ENCODE assay signal across 8 cellular contexts in genomic region chr17:79843917-79844815, GRCh38. TPM values are rescaled to one million over a fixed set of nuclear protein-coding genes. Genes with fewer than 3 reads are reported as not detected.
DNase-seq lines count a peak whose midpoint lies in the region; ATAC-seq and TF ChIP-seq lines count a peak whose summit lies in the region.

No MANE protein-coding gene starts in this region.

- TF ChIP-seq CTCF in CD4-positive, alpha-beta T cell (IDR thresholded peaks at IDR 0.05): no peak
- no peak for TF ChIP-seq CTCF in IMR-90 (conservative IDR thresholded peaks at IDR 0.05; ENCODE audit: low read depth, low read length)

- no peaks in the 10 kb centered on the region for H3K79me1 ChIP-seq in IMR-90 (ENCODE audit: low read depth in 1 of 2, low read length in 2 of 2)

- TF ChIP-seq POLR2A in IMR-90 (IDR thresholded peaks at IDR 0.05; ENCODE audit: low read depth, low read length): no peak

- no TSS peak for BruUV-seq in IMR-90 (replicated peaks; lab: Mats Ljungman, UMichigan)

- no peaks in the 10 kb centered on the region for H3K36me3 ChIP-seq in IMR-90 (ENCODE audit: control insufficient read depth, insufficient read depth, low read length)

- H3K23ac ChIP-seq in IMR-90 (ENCODE audit: low read depth, low read length): peak overlapping the region; percentile 68

- peak; percentile 1 for ATAC-seq in CD4-positive, alpha-beta T cell (ENCODE audit: poor library complexity)
- ATAC-seq in IMR-90 (ENCODE audit: low read depth): peak; percentile 57
- ATAC-seq in activated naive CD8-positive, alpha-beta T cell treated with anti-CD3 and anti-CD28 coated beads, Interleukin-2, amount 50 U/mL, for 24 hours: no peak
- peak; percentile 73 to 75 for ATAC-seq in right cardiac atrium
- ATAC-seq in GM19023 (IDR thresholded peaks at IDR 0.05; ENCODE audit: unreplicated experiment): no peak

- H3K14ac ChIP-seq in IMR-90 (replicated peaks; ENCODE audit: low read depth, low read length): no peak overlapping the region; the same call in 1 of the 2 replicates

- H2AK5ac ChIP-seq in IMR-90 (ENCODE audit: low read depth, low read length): no peak overlapping the region; the same call in 1 of the 2 replicates

- H3K27me3 ChIP-seq in CD4-positive, alpha-beta T cell (ENCODE audit: control insufficient read depth, insufficient read depth, low read length): peaks cover 47% of the 10 kb centered on the region
- H3K27me3 ChIP-seq in IMR-90 (ENCODE audit: control insufficient read depth, insufficient read depth, low read length) (peaks cover 40% of the 10 kb centered on the region), right cardiac atrium (ENCODE audit: control insufficient read depth, insufficient read depth) (no peaks in the 10 kb centered on the region)

- no peaks in the 10 kb centered on the region for H3K9me3 Mint-ChIP-seq in CD4-positive, alpha-beta T cell
- H3K9me3 Mint-ChIP-seq in activated naive CD8-positive, alpha-beta T cell treated with anti-CD3 and anti-CD28 coated beads, Interleukin-2, amount 50 U/mL, for 24 hours: no peaks in the 10 kb centered on the region

- CTCF ChIA-PET in CD4-positive, alpha-beta T cell (lab: Charles Lee): interaction anchor here (0.5 to 1.5 kb wide), 11 partner anchors 8 to 110 kb away, joined by 3 to 7 read pairs (median 4); partner anchors contain the start of gene CBX8
- CTCF ChIA-PET in IMR-90 (lab: Yijun Ruan, JAX): interaction anchor here (1.2 kb wide), 2 partner anchors 9 to 164 kb away, joined by 3 to 4 read pairs; no protein-coding TSS in a partner anchor

- no peak for TF ChIP-seq RAD21 in IMR-90 (IDR thresholded peaks at IDR 0.05; ENCODE audit: low read length)

- H3K4me1 ChIP-seq in IMR-90 (ENCODE audit: control insufficient read depth, insufficient read depth, low read length): peaks cover 10% of the 10 kb centered on the region
- H3K4me1 ChIP-seq in right cardiac atrium (ENCODE audit: control insufficient read depth, insufficient read depth, low read length): peaks cover 2% of the 10 kb centered on the region

- peak overlapping the region; percentile 96 to 97 for H4K8ac ChIP-seq in IMR-90 (ENCODE audit: low read depth in 2 of 2, low read length in 2 of 2)

- H2BK20ac ChIP-seq in IMR-90 (ENCODE audit: low read depth, low read length): no peak overlapping the region

- H3K9me3 ChIP-seq in CD4-positive, alpha-beta T cell (ENCODE audit: control insufficient read depth, low read length): no peaks in the 10 kb centered on the region
- H3K9me3 ChIP-seq in IMR-90 (ENCODE audit: control insufficient read depth, insufficient read depth, low read length) (peaks cover 6% of the 10 kb centered on the region; the same call in 1 of the 2 replicates), right cardiac atrium (ENCODE audit: control insufficient read depth, low read length) (no peaks in the 10 kb centered on the region)

- H3K4ac ChIP-seq in IMR-90 (ENCODE audit: low read depth, low read length): peak overlapping the region; percentile 80; the same call in 1 of the 2 replicates

- H3K9me1 ChIP-seq in IMR-90 (ENCODE audit: insufficient read depth, low read length): no peaks in the 10 kb centered on the region

- H3K4me2 ChIP-seq in IMR-90 (ENCODE audit: low read depth, low read length): peak overlapping the region; percentile 89

- H3K4me3 ChIP-seq in IMR-90 (ENCODE audit: insufficient read depth, low read depth, low read length): peak overlapping the region; percentile 46
- peak overlapping the region; percentile 69 for H3K4me3 ChIP-seq in right cardiac atrium (ENCODE audit: low read length)

- WGBS in IMR-90 (ENCODE audit: extremely low coverage in 2 of 2, insufficient read length in 1 of 2), 2 experiments: 6% methylated on average over 8 of the region's 84 CpGs; no CpG with 5 or more reads in 1 of the 2 experiments
- WGBS in right cardiac atrium: under 1% methylated on average over 84 of the region's 84 CpGs

- H2BK15ac ChIP-seq in IMR-90 (ENCODE audit: low read depth, low read length): peak overlapping the region; percentile 59; the same call in 1 of the 3 replicates

- peak overlapping the region; percentile 68 for H3K4me3 Mint-ChIP-seq in CD4-positive, alpha-beta T cell
- H3K4me3 Mint-ChIP-seq in activated naive CD8-positive, alpha-beta T cell treated with anti-CD3 and anti-CD28 coated beads, Interleukin-2, amount 50 U/mL, for 24 hours: peak overlapping the region; percentile 62

- H4K20me1 ChIP-seq in IMR-90 (ENCODE audit: insufficient read depth, low read length): no peaks in the 10 kb centered on the region

- intact Hi-C loops in CD4-positive, alpha-beta T cell (cut with DNase I, micrococcal nuclease): loop anchor here in 1 of 2 experiments (2.0 kb wide), 1 partner anchor 147 kb away; no protein-coding TSS in a partner anchor
- intact Hi-C loops in IMR-90 (cut with micrococcal nuclease) (no loop called here), right cardiac atrium (cut with DNase I) (loop anchor here in 2 of 4 donors (5.0 kb wide), 2 partner anchors 37 to 148 kb away; no protein-coding TSS in a partner anchor)

- POLR2A ChIA-PET in CD4-positive, alpha-beta T cell (lab: Charles Lee): interaction anchor here (0.8 to 6.3 kb wide), 3 partner anchors 9 to 67 kb away, joined by 3 to 127 read pairs (median 4); partner anchors contain the start of genes CBX2 and CBX8
- POLR2A ChIA-PET in IMR-90 (lab: Charles Lee; ENCODE audit: unreplicated experiment): no interaction called here

- dilution Hi-C loops in IMR-90 (cut with HindIII; ENCODE audit: low sequenced_read_pairs, unreplicated experiment): no loop called here

- no peaks in the 10 kb centered on the region for H3K36me3 Mint-ChIP-seq in CD4-positive, alpha-beta T cell (ENCODE audit: low read depth)
- no peaks in the 10 kb centered on the region for H3K36me3 Mint-ChIP-seq in activated naive CD8-positive, alpha-beta T cell treated with anti-CD3 and anti-CD28 coated beads, Interleukin-2, amount 50 U/mL, for 24 hours (ENCODE audit: low read depth)

- H3K27ac Mint-ChIP-seq in CD4-positive, alpha-beta T cell: no peak overlapping the region
- H3K27ac Mint-ChIP-seq in activated naive CD8-positive, alpha-beta T cell treated with anti-CD3 and anti-CD28 coated beads, Interleukin-2, amount 50 U/mL, for 24 hours: no peak overlapping the region

- H3K56ac ChIP-seq in IMR-90 (ENCODE audit: extremely low read depth, insufficient read depth, low read length): no peak overlapping the region

- H4K91ac ChIP-seq in IMR-90 (ENCODE audit: insufficient read depth, low read depth, low read length): peak overlapping the region; percentile 66

- peak overlapping the region; percentile 93 for H2AFZ ChIP-seq in IMR-90 (replicated peaks; ENCODE audit: low read length, poor library complexity)

- H3K9ac ChIP-seq in IMR-90 (ENCODE audit: low read depth, low read length): peak overlapping the region; percentile 86

- peak overlapping the region; percentile 62; the same call in 1 of the 2 replicates for H3K18ac ChIP-seq in IMR-90 (ENCODE audit: low read depth, low read length)

- H4K5ac ChIP-seq in IMR-90 (ENCODE audit: low read depth, low read length): peak overlapping the region; percentile 94

- H3K27me3 Mint-ChIP-seq in CD4-positive, alpha-beta T cell: peaks cover 60% of the 10 kb centered on the region
- peaks cover 50% of the 10 kb centered on the region for H3K27me3 Mint-ChIP-seq in activated naive CD8-positive, alpha-beta T cell treated with anti-CD3 and anti-CD28 coated beads, Interleukin-2, amount 50 U/mL, for 24 hours

- H3K27ac ChIP-seq in CD4-positive, alpha-beta T cell (ENCODE audit: low read depth, low read length): no peak overlapping the region
- H3K27ac ChIP-seq in IMR-90 (ENCODE audit: insufficient read depth, low read length): peak overlapping the region; percentile 48; the same call in 1 of the 2 replicates
- H3K27ac ChIP-seq in right cardiac atrium (ENCODE audit: low read length): peak overlapping the region; percentile 8

- DNase-seq in CD4-positive, alpha-beta T cell: no peak
- DNase-seq in IMR-90 (peak; percentile 61), right cardiac atrium (peak; percentile 77 to 90 (median 90)), retina (peak; percentile 88), GOT3 (lab: John Stamatoyannopoulos, UW) (no peak)
- DNase-seq in activated naive CD8-positive, alpha-beta T cell treated with anti-CD3 and anti-CD28 coated beads, Interleukin-2, amount 50 U/mL, for 24 hours: no peak
- DNase-seq in activated CD8-positive, alpha-beta memory T cell treated with anti-CD3 and anti-CD28 coated beads for 24 hours: no peak

- in situ Hi-C loops in IMR-90 (cut with MboI; ENCODE audit: low sequenced_read_pairs): loop anchor here (10.0 kb wide), 1 partner anchor 141 kb away; no protein-coding TSS in a partner anchor

- peak overlapping the region; percentile 30 for H2BK5ac ChIP-seq in IMR-90 (ENCODE audit: low read depth, low read length, poor library complexity, severe bottlenecking)

- peak overlapping the region; percentile 57; the same call in 1 of the 2 replicates for H2BK120ac ChIP-seq in IMR-90 (ENCODE audit: low read depth, low read length)

- H3K4me1 Mint-ChIP-seq in CD4-positive, alpha-beta T cell (ENCODE audit: low read depth): peaks cover 35% of the 10 kb centered on the region
- peaks cover 28% of the 10 kb centered on the region for H3K4me1 Mint-ChIP-seq in activated naive CD8-positive, alpha-beta T cell treated with anti-CD3 and anti-CD28 coated beads, Interleukin-2, amount 50 U/mL, for 24 hours

- peak overlapping the region; percentile 86 for H2AK9ac ChIP-seq in IMR-90 (replicated peaks; ENCODE audit: low read depth, low read length, poor library complexity)

TF ChIP-seq in IMR-90, 13 proteins besides CTCF, POLR2A, EP300 and RAD21 (continues in another document):
- TF ChIP-seq NFE2L2 (IDR thresholded peaks at IDR 0.05; ENCODE audit: low read depth, low read length): no peak
- TF ChIP-seq BHLHE40 (IDR thresholded peaks at IDR 0.05; ENCODE audit: low read depth, low read length): no peak
- TF ChIP-seq MXI1 (IDR thresholded peaks at IDR 0.05; ENCODE audit: borderline replicate concordance, low read depth, low read length): no peak

RNA-seq across cellular contexts. Expression of gene CBX4, which starts 4.9 kb away (rescaled TPM):
- 100 to 1,000 TPM; 196 to 202 TPM for total RNA-seq in CD4-positive, alpha-beta T cell
- total RNA-seq in IMR-90 (2012; rRNA removed): 3.2 and 5.3 TPM in 2 replicates
- 9.4 and 12.9 TPM in 2 replicates for polyA plus RNA-seq in IMR-90 (2012; rRNA removed)
- polyA plus RNA-seq in IMR-90 (2012; cell fraction: cytosol; rRNA removed): 13.2 and 18.5 TPM in 2 replicates
- 21.8 and 29.2 TPM in 2 replicates for polyA plus RNA-seq in IMR-90 (2012; cell fraction: nucleus; rRNA removed; ENCODE audit: low replicate concordance)
- total RNA-seq in right cardiac atrium: 10 to 100 TPM; 26.9 to 32.6 (median 30.3) TPM
- polyA plus RNA-seq in right cardiac atrium: 19.8 TPM

RNA-seq across cellular contexts. Expression of gene CBX8, which starts 47.3 kb away (rescaled TPM):
- 1 to 10 TPM; 5.3 to 6.5 TPM for total RNA-seq in CD4-positive, alpha-beta T cell
- 5.3 and 5.4 TPM in 2 replicates for total RNA-seq in IMR-90 (2012; rRNA removed)
- polyA plus RNA-seq in IMR-90 (2012; rRNA removed): 2.4 and 3.2 TPM in 2 replicates
- polyA plus RNA-seq in IMR-90 (2012; cell fraction: cytosol; rRNA removed): 0.49 and 1.0 TPM in 2 replicates
- 1.4 and 2.6 TPM in 2 replicates for polyA plus RNA-seq in IMR-90 (2012; cell fraction: nucleus; rRNA removed; ENCODE audit: low replicate concordance)
- total RNA-seq in right cardiac atrium: 1 to 10 TPM; 2.4 to 7.3 (median 5.5) TPM
- polyA plus RNA-seq in right cardiac atrium: 3.8 TPM

Comparison
In these comparisons a context has a peak if more than half of its experiments do, and no peak if none do; other contexts are left out.
1. ATAC-seq: peak in CD4-positive, alpha-beta T cell (single experiment), IMR-90 (single experiment) and right cardiac atrium (2 of 2); none in activated naive CD8-positive, alpha-beta T cell treated with anti-CD3 and anti-CD28 coated beads, Interleukin-2, amount 50 U/mL, for 24 hours (single experiment) and GM19023 (single experiment).
2. DNase-seq: peak in IMR-90 (single experiment), right cardiac atrium (3 of 3) and retina (single experiment); none in CD4-positive, alpha-beta T cell (0 of 10), activated naive CD8-positive, alpha-beta T cell treated with anti-CD3 and anti-CD28 coated beads, Interleukin-2, amount 50 U/mL, for 24 hours (single experiment), GOT3 (single experiment) and activated CD8-positive, alpha-beta memory T cell treated with anti-CD3 and anti-CD28 coated beads for 24 hours (single experiment).
3. RNA of gene CBX4, which starts 4.9 kb away (total RNA-seq): 196 to 202 TPM in CD4-positive, alpha-beta T cell; 26.9 to 32.6 TPM in right cardiac atrium and 3.2 to 5.3 TPM in IMR-90; every median in the first group is over 4 times any median in the second.